Comparison of ENCODE assay signal across 1 cellular context in genomic region chr9:137188490-137189296, GRCh38.
TF ChIP-seq lines count a peak whose summit lies in the region.

ANAPC2 (minus strand) TSS chr9:137188560; CDS start chr9:137188532, 28 bp downstream.
SSNA1 (plus strand) TSS chr9:137188676; CDS start chr9:137188727, 51 bp downstream.

TF ChIP-seq in HepG2, 621 proteins besides CTCF, POLR2A, EP300 and RAD21 (continued from another document and continues in another):
- TF ChIP-seq ARID4A (CRISPR knock-in tag; IDR thresholded peaks at IDR 0.05; ENCODE audit: borderline replicate concordance) (peak; percentile 98), PRPF4 (IDR thresholded peaks at IDR 0.05; ENCODE audit: low read depth, low read length, poor library complexity, severe bottlenecking) (no peak), CHD4 (IDR thresholded peaks at IDR 0.05; ENCODE audit: borderline replicate concordance, low read length) (no peak), ZNF12 (CRISPR knock-in tag; IDR thresholded peaks at IDR 0.05) (no peak), ZNF496 (CRISPR knock-in tag; IDR thresholded peaks at IDR 0.05; ENCODE audit: insufficient replicate concordance) (no peak), ISL2 (CRISPR knock-in tag; IDR thresholded peaks at IDR 0.05) (peak; percentile 77; the same call in 1 of the 2 replicates), ATM (IDR thresholded peaks at IDR 0.05; ENCODE audit: borderline replicate concordance) (no peak), CCAR2 (optimal IDR thresholded peaks at IDR 0.05; ENCODE audit: low read depth, low read length) (no peak), TEAD3 (CRISPR knock-in tag; optimal IDR thresholded peaks at IDR 0.05; ENCODE audit: borderline replicate concordance) (peak; percentile 81), ZNF574 (CRISPR knock-in tag; IDR thresholded peaks at IDR 0.05) (peak; percentile 95), CERS6 (CRISPR knock-in tag; IDR thresholded peaks at IDR 0.05) (no peak), TERF1 (CRISPR knock-in tag; IDR thresholded peaks at IDR 0.05) (no peak), RBFOX2 (IDR thresholded peaks at IDR 0.05; ENCODE audit: low read depth, low read length) (peak; percentile 93), CREBL2 (CRISPR knock-in tag; IDR thresholded peaks at IDR 0.05; ENCODE audit: borderline replicate concordance) (no peak), TIGD3 (CRISPR knock-in tag; IDR thresholded peaks at IDR 0.05; ENCODE audit: borderline replicate concordance) (no peak; the same call in 1 of the 2 replicates), NFIB (CRISPR knock-in tag; IDR thresholded peaks at IDR 0.05; ENCODE audit: borderline replicate concordance) (no peak), ZKSCAN5 (CRISPR knock-in tag; IDR thresholded peaks at IDR 0.05) (no peak), ZUFSP (CRISPR knock-in tag; IDR thresholded peaks at IDR 0.05; ENCODE audit: borderline replicate concordance) (no peak), ZNF883 (CRISPR knock-in tag; IDR thresholded peaks at IDR 0.05; ENCODE audit: not compliant biosample characterization) (no peak), DMAP1 (CRISPR knock-in tag; IDR thresholded peaks at IDR 0.05) (peak; percentile 76), NR2F2 (IDR thresholded peaks at IDR 0.05; ENCODE audit: borderline replicate concordance, low read depth) (peak; percentile 8; the same call in 1 of the 2 replicates), ZNF879 (CRISPR knock-in tag; IDR thresholded peaks at IDR 0.05) (no peak), MTF2 (CRISPR knock-in tag; IDR thresholded peaks at IDR 0.05; ENCODE audit: borderline replicate concordance) (peak; percentile 82; the same call in 1 of the 2 replicates), PATZ1 (CRISPR knock-in tag; IDR thresholded peaks at IDR 0.05) (peak; percentile 75), MAZ (IDR thresholded peaks at IDR 0.05; ENCODE audit: borderline replicate concordance, low read depth, low read length) (no peak; the same call in 1 of the 2 replicates), MAZ (CRISPR knock-in tag; IDR thresholded peaks at IDR 0.05; ENCODE audit: low read depth) (peak; percentile 85), RARG (CRISPR knock-in tag; IDR thresholded peaks at IDR 0.05; ENCODE audit: low read depth) (no peak), MIXL1 (CRISPR knock-in tag; IDR thresholded peaks at IDR 0.05) (peak; percentile 67; the same call in 1 of the 2 replicates), SNRNP70 (IDR thresholded peaks at IDR 0.05; ENCODE audit: low read depth, low read length) (no peak), NR2F1 (CRISPR knock-in tag; IDR thresholded peaks at IDR 0.05) (peak in 1 of 2 experiments; percentile 44; a peak in 1 of 4 replicates), CC2D1A (CRISPR knock-in tag; IDR thresholded peaks at IDR 0.05) (no peak), CSRNP1 (CRISPR knock-in tag; IDR thresholded peaks at IDR 0.05) (peak; percentile 76; the same call in 1 of the 2 replicates), EED (CRISPR knock-in tag; IDR thresholded peaks at IDR 0.05) (no peak), ARNT (IDR thresholded peaks at IDR 0.05) (no peak), HBP1 (CRISPR knock-in tag; IDR thresholded peaks at IDR 0.05; ENCODE audit: low read depth) (peak; percentile 97), MAFF (IDR thresholded peaks at IDR 0.05; ENCODE audit: low read depth, low read length) (no peak), KLF11 (CRISPR knock-in tag; IDR thresholded peaks at IDR 0.05) (0 out of 2 replicates have a peak, but pooled peaks have one; percentile 25), NR3C1 (CRISPR knock-in tag; IDR thresholded peaks at IDR 0.05) (no peak)
